1 cellular context compared by ENCODE assay signal in the genomic region with DNA sequence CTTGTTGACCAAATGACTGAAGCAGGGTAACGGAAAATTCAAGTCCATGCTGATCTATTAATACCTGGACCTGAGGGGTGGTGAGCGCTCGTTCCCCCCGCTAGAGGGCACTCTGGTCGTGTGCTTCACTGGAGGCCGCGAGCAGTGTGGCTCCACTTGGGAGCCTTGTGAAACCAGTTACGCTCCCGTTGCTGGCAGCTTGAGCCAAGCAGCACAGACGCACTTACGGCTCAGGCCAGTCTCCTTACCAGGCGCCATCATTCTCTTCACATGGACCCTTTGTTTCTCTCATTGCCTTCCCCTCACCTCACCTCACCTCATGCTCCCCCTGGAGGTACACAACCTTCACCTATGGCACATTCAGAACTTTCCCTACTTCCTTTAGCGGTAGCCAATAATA.
TF ChIP-seq lines count a peak whose summit lies in the region.

No MANE protein-coding gene starts in this region.

TF ChIP-seq in GM23338, 12 proteins besides CTCF, POLR2A, EP300 and RAD21 (continued from another document):
- peak; percentile 46; the same call in 1 of the 2 replicates for TF ChIP-seq ZNF462 (CRISPR knock-in tag; IDR thresholded peaks at IDR 0.05)
- no peak for TF ChIP-seq JUNB (IDR thresholded peaks at IDR 0.05; ENCODE audit: unreplicated experiment)
- no peak for TF ChIP-seq EZH2phosphoT487 (IDR thresholded peaks at IDR 0.05; ENCODE audit: unreplicated experiment)
- TF ChIP-seq, protein P1, sequence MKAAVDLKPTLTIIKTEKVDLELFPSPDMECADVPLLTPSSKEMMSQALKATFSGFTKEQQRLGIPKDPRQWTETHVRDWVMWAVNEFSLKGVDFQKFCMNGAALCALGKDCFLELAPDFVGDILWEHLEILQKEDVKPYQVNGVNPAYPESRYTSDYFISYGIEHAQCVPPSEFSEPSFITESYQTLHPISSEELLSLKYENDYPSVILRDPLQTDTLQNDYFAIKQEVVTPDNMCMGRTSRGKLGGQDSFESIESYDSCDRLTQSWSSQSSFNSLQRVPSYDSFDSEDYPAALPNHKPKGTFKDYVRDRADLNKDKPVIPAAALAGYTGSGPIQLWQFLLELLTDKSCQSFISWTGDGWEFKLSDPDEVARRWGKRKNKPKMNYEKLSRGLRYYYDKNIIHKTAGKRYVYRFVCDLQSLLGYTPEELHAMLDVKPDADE (IDR thresholded peaks at IDR 0.05), result no peak
- TF ChIP-seq CREB1 (CRISPR knock-in tag; IDR thresholded peaks at IDR 0.05; ENCODE audit: low read depth), result no peak
- no peak for TF ChIP-seq STAT1 (IDR thresholded peaks at IDR 0.05; ENCODE audit: unreplicated experiment)
